ENCODE assay signal across 14 cellular contexts in genomic region chr3:152318512-152318911, GRCh38. TPM values are rescaled to one million over a fixed set of nuclear protein-coding genes. Genes with fewer than 3 reads are reported as not detected.
DNase-seq lines count a peak whose midpoint lies in the region; ATAC-seq and TF ChIP-seq lines count a peak whose summit lies in the region.
"Had no signal": no experiment of that assay in that cellular context is flagged by ENCODE, and none has a peak within 500 bp of the region (broad histone marks: within the 10 kb centered on the region; RNA-seq: fewer than 3 reads in every experiment).

No MANE protein-coding gene starts in this region.

- DNase-seq in activated CD8-positive, alpha-beta memory T cell treated with anti-CD3 and anti-CD28 coated beads, Interleukin-2, amount 10 ng/mL, durations not matched to agents 7 days and 5 days: no peak
- DNase-seq in activated CD8-positive, alpha-beta memory T cell treated with anti-CD3 and anti-CD28 coated beads, Interleukin-2, amount 50 U/mL, for 4 hours: no peak
- DNase-seq in kidney glomerular epithelial cell (lab: John Stamatoyannopoulos, UW) (peak; percentile 41), stomach (no peak), UCSD-AML1 (lab: John Stamatoyannopoulos, UW; ENCODE audit: unreplicated experiment) (no peak), DMS79 (lab: John Stamatoyannopoulos, UW) (no peak)
- DNase-seq: aorta, DND-41, NCI-H1105 treated with DMSO at 0.1 percent for 48 hours, NCI-H82 had no signal

- H3K4me3 ChIP-seq in SU-DHL-6 (ENCODE audit: insufficient read depth, low read length, poor library complexity, severe bottlenecking) (no peak overlapping the region), stomach (no peak overlapping the region)

- no peak for TF ChIP-seq EP300 in stomach (IDR thresholded peaks at IDR 0.05)

- H3K36me3 ChIP-seq in SU-DHL-6 (ENCODE audit: low read length) (peaks cover 26% of the 10 kb centered on the region; the same call in 1 of the 2 replicates), stomach (no peaks in the 10 kb centered on the region)

- peaks cover 100% of the 10 kb centered on the region for H3K79me2 ChIP-seq in SU-DHL-6 (ENCODE audit: insufficient read depth, low read length)

- no peaks in the 10 kb centered on the region for H3K27me3 Mint-ChIP-seq in activated CD8-positive, alpha-beta memory T cell treated with anti-CD3 and anti-CD28 coated beads, Interleukin-2, amount 10 ng/mL, durations not matched to agents 7 days and 5 days
- H3K27me3 Mint-ChIP-seq: stimulated activated memory B cell treated with anti-CD40 and anti-IgM and Interleukin-4, amounts not matched to agents 10 μg/mL and 1 μg/mL and 100 μg/mL, for 72 hours had no signal

- H3K4me3 Mint-ChIP-seq in activated CD8-positive, alpha-beta memory T cell treated with anti-CD3 and anti-CD28 coated beads, Interleukin-2, amount 10 ng/mL, durations not matched to agents 7 days and 5 days: no peak overlapping the region
- H3K4me3 Mint-ChIP-seq: nephron; stimulated activated memory B cell treated with anti-CD40 and anti-IgM and Interleukin-4, amounts not matched to agents 10 μg/mL and 1 μg/mL and 100 μg/mL, for 72 hours had no signal

- peak overlapping the region; percentile 4; the same call in 1 of the 2 replicates for H3K27ac ChIP-seq in SU-DHL-6 (ENCODE audit: low read depth, low read length)
- peak overlapping the region in 3 of 5 donors; percentile 40 to 66 (median 65) for H3K27ac ChIP-seq in stomach

- H3K4me1 ChIP-seq in stomach: peaks cover 32 to 98% (median 66%) of the 10 kb centered on the region in 4 donors

- peaks cover 75% of the 10 kb centered on the region for H3K4me1 Mint-ChIP-seq in activated CD8-positive, alpha-beta memory T cell treated with anti-CD3 and anti-CD28 coated beads, Interleukin-2, amount 10 ng/mL, durations not matched to agents 7 days and 5 days

- H3K27ac Mint-ChIP-seq in activated CD8-positive, alpha-beta memory T cell treated with anti-CD3 and anti-CD28 coated beads, Interleukin-2, amount 10 ng/mL, durations not matched to agents 7 days and 5 days: peak overlapping the region; percentile 20
- H3K27ac Mint-ChIP-seq: stimulated activated memory B cell treated with anti-CD40 and anti-IgM and Interleukin-4, amounts not matched to agents 10 μg/mL and 1 μg/mL and 100 μg/mL, for 72 hours had no signal

- H3K4me2 ChIP-seq in SU-DHL-6 (ENCODE audit: low read depth, low read length, poor library complexity, severe bottlenecking): no peak overlapping the region

- intact Hi-C loops in stomach (cut with DNase I; ENCODE audit: low total_unique reads): no loop called here

- peaks cover 57% of the 10 kb centered on the region for H4K20me1 ChIP-seq in SU-DHL-6 (ENCODE audit: low read depth, low read length)

- H3K27me3 ChIP-seq in SU-DHL-6 (ENCODE audit: low read length) (no peaks in the 10 kb centered on the region), stomach (no peaks in the 10 kb centered on the region)

- no peak for ATAC-seq in activated CD8-positive, alpha-beta memory T cell treated with anti-CD3 and anti-CD28 coated beads, Interleukin-2, amount 10 ng/mL, durations not matched to agents 7 days and 5 days
- no peak for ATAC-seq in HG03039 (IDR thresholded peaks at IDR 0.05; ENCODE audit: unreplicated experiment)
- ATAC-seq: stimulated activated memory B cell treated with anti-CD40 and anti-IgM and Interleukin-4, amounts not matched to agents 10 μg/mL and 1 μg/mL and 100 μg/mL, for 72 hours had no signal

- H3K9me2 ChIP-seq in SU-DHL-6 (replicated peaks; ENCODE audit: insufficient read depth, low read length): no peaks in the 10 kb centered on the region

- H2AFZ ChIP-seq in SU-DHL-6 (ENCODE audit: low read depth, low read length, severe bottlenecking): no peak overlapping the region

- peaks cover 41% of the 10 kb centered on the region for H3K36me3 Mint-ChIP-seq in activated CD8-positive, alpha-beta memory T cell treated with anti-CD3 and anti-CD28 coated beads, Interleukin-2, amount 10 ng/mL, durations not matched to agents 7 days and 5 days

- H3K9me3 Mint-ChIP-seq in activated CD8-positive, alpha-beta memory T cell treated with anti-CD3 and anti-CD28 coated beads, Interleukin-2, amount 10 ng/mL, durations not matched to agents 7 days and 5 days (ENCODE audit: low read depth): no peaks in the 10 kb centered on the region
- H3K9me3 Mint-ChIP-seq: nephron; stimulated activated memory B cell treated with anti-CD40 and anti-IgM and Interleukin-4, amounts not matched to agents 10 μg/mL and 1 μg/mL and 100 μg/mL, for 72 hours had no signal

- no peak for TF ChIP-seq POLR2A in stomach (IDR thresholded peaks at IDR 0.05)

- H3K9ac ChIP-seq in SU-DHL-6 (ENCODE audit: low read length): no peak overlapping the region

- CTCF ChIA-PET in activated CD8-positive, alpha-beta memory T cell treated with anti-CD3 and anti-CD28 coated beads, Interleukin-2, amount 10 ng/mL, durations not matched to agents 7 days and 5 days (lab: Charles Lee): interaction anchor here (1.0 to 1.4 kb wide), 3 partner anchors 8 to 133 kb away, joined by 3 read pairs; no protein-coding TSS in a partner anchor

- H3K9me3 ChIP-seq in SU-DHL-6 (ENCODE audit: insufficient read depth, low read length): no peaks in the 10 kb centered on the region
- no peaks in the 10 kb centered on the region for H3K9me3 ChIP-seq in stomach

- no peak for TF ChIP-seq CTCF in SU-DHL-6 (IDR thresholded peaks at IDR 0.05; ENCODE audit: insufficient read depth, low read length, poor library complexity, severe bottlenecking)
- no peak for TF ChIP-seq CTCF in stomach (IDR thresholded peaks at IDR 0.05)

- peaks cover 52% of the 10 kb centered on the region; the same call in 1 of the 2 replicates for H3F3A ChIP-seq in SU-DHL-6 (ENCODE audit: insufficient read depth)

RNA-seq across cellular contexts. Expression of gene MBNL1, which starts 49.8 kb away (rescaled TPM):
- 100 to 1,000 TPM; 370 to 398 TPM for total RNA-seq in activated CD8-positive, alpha-beta memory T cell treated with anti-CD3 and anti-CD28 coated beads, Interleukin-2, amount 10 ng/mL, durations not matched to agents 7 days and 5 days
- 100 to 1,000 TPM in 4 of 5 donors, 10 to 100 TPM in 1; 95.0 to 379 (median 325) TPM for total RNA-seq in stomach
- polyA plus RNA-seq in stomach: 10 to 100 TPM; 25.7 to 39.3 (median 29.2) TPM
